ENCODE assay signal across 8 cellular contexts in the genomic region with DNA sequence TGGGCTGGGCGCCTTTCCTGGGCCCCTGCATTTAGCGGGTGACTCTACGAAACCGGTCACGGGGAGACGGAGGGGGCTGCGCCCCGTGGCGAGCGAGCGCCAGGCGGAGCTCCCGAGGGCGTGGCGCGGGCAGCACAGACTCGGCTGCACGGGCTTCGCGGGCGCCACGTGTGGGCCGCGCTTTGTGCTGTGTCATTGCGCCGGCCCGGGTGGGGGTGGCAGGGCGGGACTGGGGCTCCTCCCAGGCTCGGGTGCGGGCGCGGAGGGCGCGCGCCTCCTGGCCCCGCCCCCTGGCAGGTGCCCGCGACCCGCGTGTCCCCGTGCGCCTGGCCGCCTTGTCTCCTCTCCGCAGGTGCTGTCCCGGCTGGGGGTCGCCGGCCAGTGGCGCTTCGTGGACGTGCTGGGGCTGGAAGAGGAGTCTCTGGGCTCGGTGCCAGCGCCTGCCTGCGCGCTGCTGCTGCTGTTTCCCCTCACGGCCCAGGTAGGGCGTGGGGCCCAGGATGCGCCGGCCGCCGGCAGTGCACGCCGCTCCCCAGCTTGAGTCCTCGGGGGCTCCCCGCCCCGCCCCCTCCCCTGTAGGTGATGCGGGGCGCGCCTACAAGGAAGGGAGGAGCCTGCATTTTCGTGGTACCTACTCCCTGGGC. TPM values are rescaled to one million over a fixed set of nuclear protein-coding genes. Genes with fewer than 3 reads are reported as not detected.
DNase-seq lines count a peak whose midpoint lies in the region; ATAC-seq and TF ChIP-seq lines count a peak whose summit lies in the region.

No MANE protein-coding gene starts in this region.

- intact Hi-C loops in testis (cut with DNase I; ENCODE audit: low total_unique reads), result no loop called here

- H3K4me3 ChIP-seq in MM.1S (ENCODE audit: low read length), result peak overlapping the region; percentile 86
- H3K4me3 ChIP-seq in testis, result peak overlapping the region; percentile 53 to 70

- no peaks in the 10 kb centered on the region for H3K9me3 Mint-ChIP-seq in activated CD4-positive, alpha-beta T cell treated with anti-CD3 and anti-CD28 coated beads, Interleukin-2, amount 10 ng/mL, durations not matched to agents 7 days and 5 days

- 3 to 40% methylated on average over 1 to 21 of the region's 69 CpGs for WGBS in testis, 2 donors

- peaks cover 39% of the 10 kb centered on the region for H3K79me2 ChIP-seq in MM.1S (ENCODE audit: low read length)

- H3K4me1 Mint-ChIP-seq in activated CD4-positive, alpha-beta T cell treated with anti-CD3 and anti-CD28 coated beads, Interleukin-2, amount 10 ng/mL, durations not matched to agents 7 days and 5 days, result peaks cover 16% of the 10 kb centered on the region

- H3K9me3 ChIP-seq in MM.1S (replicated peaks; ENCODE audit: insufficient read depth, low read length), result no peaks in the 10 kb centered on the region
- H3K9me3 ChIP-seq in testis, result no peaks in the 10 kb centered on the region

- H3K9me2 ChIP-seq in MM.1S (replicated peaks; ENCODE audit: insufficient read depth, low read length), result no peaks in the 10 kb centered on the region

- no peak overlapping the region for H3K27ac Mint-ChIP-seq in activated CD4-positive, alpha-beta T cell treated with anti-CD3 and anti-CD28 coated beads, Interleukin-2, amount 10 ng/mL, durations not matched to agents 7 days and 5 days

- no peak for TF ChIP-seq POLR2A in testis (IDR thresholded peaks at IDR 0.05)

- 0 out of 2 replicates have a peak, but pooled peaks cover 4% of the 10 kb centered on the region for H3K27me3 ChIP-seq in MM.1S (replicated peaks; ENCODE audit: insufficient read depth, low read length)
- no peaks in the 10 kb centered on the region for H3K27me3 ChIP-seq in testis

- H2AFZ ChIP-seq in MM.1S (ENCODE audit: low read length), result peak overlapping the region; percentile 79

- POLR2A ChIA-PET in activated CD4-positive, alpha-beta T cell treated with anti-CD3 and anti-CD28 coated beads, Interleukin-2, amount 10 ng/mL, durations not matched to agents 7 days and 5 days (lab: Charles Lee), result no interaction called here

- CTCF ChIA-PET in activated CD4-positive, alpha-beta T cell treated with anti-CD3 and anti-CD28 coated beads, Interleukin-2, amount 10 ng/mL, durations not matched to agents 7 days and 5 days (lab: Charles Lee), result no interaction called here

- H3K36me3 Mint-ChIP-seq in activated CD4-positive, alpha-beta T cell treated with anti-CD3 and anti-CD28 coated beads, Interleukin-2, amount 10 ng/mL, durations not matched to agents 7 days and 5 days (ENCODE audit: low read depth), result peaks cover 1% of the 10 kb centered on the region

- peaks cover 24% of the 10 kb centered on the region; the same call in 1 of the 2 replicates for H3F3A ChIP-seq in MM.1S (ENCODE audit: insufficient read depth, low read length)

- peak; percentile 97 for DNase-seq in DMS53 (lab: John Stamatoyannopoulos, UW)
- DNase-seq in MM.1S, result peak; percentile 91
- DNase-seq in activated CD4-positive, alpha-beta T cell treated with anti-CD3 and anti-CD28 coated beads, Interleukin-2, amount 10 ng/mL, durations not matched to agents 7 days and 5 days, result peak; percentile 9
- peak; percentile 49 for DNase-seq in myocyte (ENCODE audit: low read depth)
- peak; percentile 62 for DNase-seq in testis
- DNase-seq in activated CD4-positive, CD25-positive, alpha-beta regulatory T cell treated with anti-CD3 and anti-CD28 coated beads, Interleukin-2, amount 50 U/mL, for 72 hours, result no peak

- peak overlapping the region; percentile 56 for H3K4me3 Mint-ChIP-seq in activated CD4-positive, alpha-beta T cell treated with anti-CD3 and anti-CD28 coated beads, Interleukin-2, amount 10 ng/mL, durations not matched to agents 7 days and 5 days

- H3K9ac ChIP-seq in MM.1S (ENCODE audit: low read length), result peak overlapping the region; percentile 79

- peak; percentile 65 for ATAC-seq in GM21390 (IDR thresholded peaks at IDR 0.05; ENCODE audit: unreplicated experiment)
- peak; percentile 92 for ATAC-seq in esophagus mucosa

- no peak for TF ChIP-seq CTCF in MM.1S (IDR thresholded peaks at IDR 0.05; ENCODE audit: low read length)
- no peak for TF ChIP-seq CTCF in testis (IDR thresholded peaks at IDR 0.05)

- peaks cover 18% of the 10 kb centered on the region for H3K36me3 ChIP-seq in MM.1S (replicated peaks; ENCODE audit: insufficient read depth, low read length)
- no peaks in the 10 kb centered on the region for H3K36me3 ChIP-seq in testis (ENCODE audit: low read depth, missing control alignments)

- H3K27ac ChIP-seq in MM.1S (ENCODE audit: low read length), result peak overlapping the region; percentile 75; the same call in 1 of the 2 replicates
- H3K27ac ChIP-seq in testis, result no peak overlapping the region

- no peaks in the 10 kb centered on the region for H4K20me1 ChIP-seq in MM.1S (ENCODE audit: insufficient read depth, low read length)

- peaks cover 10% of the 10 kb centered on the region; the same call in 1 of the 2 replicates for H3K4me1 ChIP-seq in MM.1S (ENCODE audit: low read length)
- H3K4me1 ChIP-seq in testis, result peaks cover 5% of the 10 kb centered on the region

- H3K4me2 ChIP-seq in MM.1S (ENCODE audit: low read depth, low read length), result peak overlapping the region; percentile 70

- H3K27me3 Mint-ChIP-seq in activated CD4-positive, alpha-beta T cell treated with anti-CD3 and anti-CD28 coated beads, Interleukin-2, amount 10 ng/mL, durations not matched to agents 7 days and 5 days, result peaks cover 50% of the 10 kb centered on the region

RNA-seq across cellular contexts. Expression of a gene that starts 0.7 kb away (rescaled TPM):
- total RNA-seq in activated CD4-positive, alpha-beta T cell treated with anti-CD3 and anti-CD28 coated beads, Interleukin-2, amount 10 ng/mL, durations not matched to agents 7 days and 5 days, result not detected
- 2.1 TPM for total RNA-seq in esophagus mucosa
- 167 and 190 TPM in 2 replicates for total RNA-seq in myocyte
- polyA plus RNA-seq in myocyte (2012), result 310 TPM
- total RNA-seq in testis, result 10 to 100 TPM; 84.2 to 87.5 TPM
- 57.4 TPM for polyA plus RNA-seq in testis (ENCODE audit: insufficient read depth, low read depth, low replicate concordance)

RNA-seq across cellular contexts. Expression of a gene that starts 43.0 kb away (rescaled TPM):
- total RNA-seq in activated CD4-positive, alpha-beta T cell treated with anti-CD3 and anti-CD28 coated beads, Interleukin-2, amount 10 ng/mL, durations not matched to agents 7 days and 5 days, result under 1 TPM; 0.45 to 0.62 TPM
- total RNA-seq in esophagus mucosa (13.3 TPM), myocyte (50.8 and 51.5 TPM in 2 replicates), testis (10 to 100 TPM; 59.8 to 77.9 TPM)
- polyA plus RNA-seq in myocyte (2012), result 83.0 TPM
- polyA plus RNA-seq in testis (ENCODE audit: insufficient read depth, low read depth, low replicate concordance), result 19.7 TPM

Comparison
In these comparisons a context has a peak if more than half of its experiments do, and no peak if none do; other contexts are left out.
1. RNA of a gene that starts 0.7 kb away (total RNA-seq): 167 to 190 TPM in myocyte and 84.2 to 87.5 TPM in testis; 2.1 TPM in esophagus mucosa (single experiment) and not detected in activated CD4-positive, alpha-beta T cell treated with anti-CD3 and anti-CD28 coated beads, Interleukin-2, amount 10 ng/mL, durations not matched to agents 7 days and 5 days; every median in the first group is over 10 times any median in the second.